ENCODE assay signal across 23 cellular contexts in genomic region chr5:135221187-135221473, GRCh38.
DNase-seq lines count a peak whose midpoint lies in the region; ATAC-seq and TF ChIP-seq lines count a peak whose summit lies in the region.
"Had no signal": no experiment of that assay in that cellular context is flagged by ENCODE, and none has a peak within 500 bp of the region (broad histone marks: within the 10 kb centered on the region; RNA-seq: fewer than 3 reads in every experiment).

No MANE protein-coding gene starts in this region.

- H4K91ac ChIP-seq in IMR-90 (ENCODE audit: insufficient read depth, low read depth, low read length) = no peak overlapping the region

- H2AK5ac ChIP-seq in IMR-90 (ENCODE audit: low read depth, low read length) = peak overlapping the region; percentile 62; the same call in 1 of the 2 replicates

- H3K9me1 ChIP-seq in IMR-90 (ENCODE audit: insufficient read depth, low read length) = peaks cover 7% of the 10 kb centered on the region; the same call in 1 of the 2 replicates

- POLR2A ChIA-PET in IMR-90 (lab: Charles Lee; ENCODE audit: unreplicated experiment) = no interaction called here

- H3K4me3 ChIP-seq in IMR-90 (ENCODE audit: insufficient read depth, low read depth, low read length) = no peak overlapping the region
- H3K4me3 ChIP-seq in suprapubic skin = no peak overlapping the region
- H3K4me3 ChIP-seq: ascending aorta, thoracic aorta had no signal

- H2BK20ac ChIP-seq in IMR-90 (ENCODE audit: low read depth, low read length) = no peak overlapping the region

- no peak for ATAC-seq in IMR-90 (ENCODE audit: low read depth)
- ATAC-seq in left lobe of liver = no peak
- no peak for ATAC-seq in HG03520 (IDR thresholded peaks at IDR 0.05; ENCODE audit: unreplicated experiment)
- no peak for ATAC-seq in omental fat pad (ENCODE audit: low FRiP score)
- ATAC-seq: stimulated activated naive B cell treated with anti-CD40 and anti-IgM and Interleukin-4, amounts not matched to agents 10 μg/mL and 1 μg/mL and 100 μg/mL, for 72 hours; WTC11 had no signal

- no peak overlapping the region for H3K4ac ChIP-seq in IMR-90 (ENCODE audit: low read depth, low read length)

- H2BK15ac ChIP-seq in IMR-90 (ENCODE audit: low read depth, low read length) = peak overlapping the region; percentile 64; the same call in 1 of the 3 replicates

- H3K14ac ChIP-seq in IMR-90 (replicated peaks; ENCODE audit: low read depth, low read length) = no peak overlapping the region

- no peak overlapping the region for H2AK9ac ChIP-seq in IMR-90 (replicated peaks; ENCODE audit: low read depth, low read length, poor library complexity)

- TF ChIP-seq CTCF in IMR-90 (conservative IDR thresholded peaks at IDR 0.05; ENCODE audit: low read depth, low read length) (no peak), suprapubic skin (IDR thresholded peaks at IDR 0.05) (no peak), omental fat pad (IDR thresholded peaks at IDR 0.05) (no peak)

- no peak overlapping the region for H2AFZ ChIP-seq in IMR-90 (replicated peaks; ENCODE audit: low read length, poor library complexity)

- CTCF ChIA-PET in IMR-90 (lab: Yijun Ruan, JAX) = interaction anchor here (0.6 kb wide), 1 partner anchor 186 kb away, joined by 3 read pairs; no protein-coding TSS in a partner anchor

- H3K23ac ChIP-seq in IMR-90 (ENCODE audit: low read depth, low read length) = no peak overlapping the region

- H3K27ac ChIP-seq in IMR-90 (ENCODE audit: insufficient read depth, low read length) (no peak overlapping the region), suprapubic skin (no peak overlapping the region)
- H3K27ac ChIP-seq: ascending aorta, neutrophil, thoracic aorta had no signal

- H4K5ac ChIP-seq in IMR-90 (ENCODE audit: low read depth, low read length) = no peak overlapping the region

- no peak for TF ChIP-seq EP300 in suprapubic skin (IDR thresholded peaks at IDR 0.05)

- no peak overlapping the region for H3K18ac ChIP-seq in IMR-90 (ENCODE audit: low read depth, low read length)

- no peaks in the 10 kb centered on the region for H4K20me1 ChIP-seq in IMR-90 (ENCODE audit: insufficient read depth, low read length)

- no peak overlapping the region for H3K4me2 ChIP-seq in IMR-90 (ENCODE audit: low read depth, low read length)

- 100% methylated on average over 2 of the region's 3 CpGs; no CpG with 5 or more reads in 1 of the 2 experiments for WGBS in IMR-90 (ENCODE audit: extremely low coverage in 2 of 2, insufficient read length in 1 of 2), 2 experiments
- WGBS in suprapubic skin = 67% methylated on average over 3 of the region's 3 CpGs

- no peak overlapping the region for H3K9ac ChIP-seq in IMR-90 (ENCODE audit: low read depth, low read length)

- BruUV-seq in IMR-90 (replicated peaks; lab: Mats Ljungman, UMichigan) = no TSS peak

- in situ Hi-C loops in IMR-90 (cut with MboI; ENCODE audit: low sequenced_read_pairs) = no loop called here

- H3K9me3 ChIP-seq in IMR-90 (ENCODE audit: control insufficient read depth, insufficient read depth, low read length) = no peaks in the 10 kb centered on the region
- H3K9me3 ChIP-seq in suprapubic skin = no peaks in the 10 kb centered on the region
- H3K9me3 ChIP-seq: ascending aorta, neutrophil, thoracic aorta had no signal

- H3K36me3 ChIP-seq in IMR-90 (ENCODE audit: control insufficient read depth, insufficient read depth, low read length) (no peaks in the 10 kb centered on the region), suprapubic skin (no peaks in the 10 kb centered on the region)
- H3K36me3 ChIP-seq: ascending aorta, neutrophil, thoracic aorta had no signal

- dilution Hi-C loops in IMR-90 (cut with HindIII; ENCODE audit: low sequenced_read_pairs, unreplicated experiment) = no loop called here

- intact Hi-C loops in IMR-90 (cut with micrococcal nuclease) = no loop called here

- no peak overlapping the region for H4K8ac ChIP-seq in IMR-90 (ENCODE audit: low read depth in 2 of 2, low read length in 2 of 2)

- H3K56ac ChIP-seq in IMR-90 (ENCODE audit: extremely low read depth, insufficient read depth, low read length) = no peak overlapping the region

- DNase-seq in IMR-90 (no peak), left lobe of liver (ENCODE audit: low spot score) (peak; percentile 4), suprapubic skin (ENCODE audit: low spot score in 2 of 2) (peak; percentile 40 to 60), omental fat pad (ENCODE audit: low spot score) (no peak)
- DNase-seq in activated CD8-positive, alpha-beta memory T cell treated with anti-CD3 and anti-CD28 coated beads, Interleukin-2, amount 50 U/mL, for 48 hours = peak; percentile 10
- DNase-seq in activated CD4-positive, CD25-positive, alpha-beta regulatory T cell (lab: John Stamatoyannopoulos, UW) = no peak
- DNase-seq: activated CD4-positive, alpha-beta T cell treated with anti-CD3 and anti-CD28 coated beads, Interleukin-2, amount 50 U/mL, for 4 hours; activated naive CD4-positive, alpha-beta T cell; activated T-cell treated with anti-CD3 and anti-CD28 coated beads, Interleukin-2, amount 50 U/mL, for 1 hour; CD4-positive, alpha-beta memory T cell; DMS 273 treated with DMSO at 0.1 percent for 48 hours; KBM-7; kidney; MM.1S; NCI-H1417 treated with DMSO at 0.1 percent for 48 hours; NCI-H2081 treated with DMSO at 0.1 percent for 48 hours; stimulated activated CD4-positive, alpha-beta T cell treated with anti-CD3 and anti-CD28 coated beads, Interleukin-4, amount 100 ng/mL, for 24 hours; stimulated activated naive B cell treated with anti-CD40 and anti-IgM and Interleukin-4, amounts not matched to agents 10 μg/mL and 1 μg/mL and 100 μg/mL, for 72 hours had no signal

- TF ChIP-seq POLR2A in IMR-90 (IDR thresholded peaks at IDR 0.05; ENCODE audit: low read depth, low read length) (no peak), suprapubic skin (IDR thresholded peaks at IDR 0.05) (no peak)

- H3K27me3 ChIP-seq in IMR-90 (ENCODE audit: control insufficient read depth, insufficient read depth, low read length) (peaks cover 5% of the 10 kb centered on the region; the same call in 1 of the 2 replicates), suprapubic skin (no peaks in the 10 kb centered on the region)
- H3K27me3 ChIP-seq: ascending aorta, neutrophil had no signal

- H3K79me1 ChIP-seq in IMR-90 (ENCODE audit: low read depth in 1 of 2, low read length in 2 of 2) = peaks cover 0 to 4% of the 10 kb centered on the region in 2 experiments; a peak in 1 of 4 replicates

- no peak for TF ChIP-seq RAD21 in IMR-90 (IDR thresholded peaks at IDR 0.05; ENCODE audit: low read length)

- H2BK5ac ChIP-seq in IMR-90 (ENCODE audit: low read depth, low read length, poor library complexity, severe bottlenecking) = no peak overlapping the region

- no peak overlapping the region for H2BK120ac ChIP-seq in IMR-90 (ENCODE audit: low read depth, low read length)

- H3K4me1 ChIP-seq in IMR-90 (ENCODE audit: control insufficient read depth, insufficient read depth, low read length) (peaks cover 2% of the 10 kb centered on the region; the same call in 1 of the 2 replicates), suprapubic skin (peaks cover 14% of the 10 kb centered on the region)

TF ChIP-seq in IMR-90, 13 proteins besides CTCF, POLR2A, EP300 and RAD21:
- no peak for TF ChIP-seq USF2 (IDR thresholded peaks at IDR 0.05; ENCODE audit: low read depth, low read length)
- TF ChIP-seq MAFK (IDR thresholded peaks at IDR 0.05; ENCODE audit: low read depth, low read length) = no peak
- no peak for TF ChIP-seq CEBPB (IDR thresholded peaks at IDR 0.05; ENCODE audit: low read depth, low read length)
- TF ChIP-seq MXI1 (IDR thresholded peaks at IDR 0.05; ENCODE audit: borderline replicate concordance, low read depth, low read length) = no peak
- no peak for TF ChIP-seq ELK1 (IDR thresholded peaks at IDR 0.05; ENCODE audit: borderline replicate concordance, low read depth, low read length)
- TF ChIP-seq RCOR1 (IDR thresholded peaks at IDR 0.05; ENCODE audit: insufficient replicate concordance, low read length) = no peak
- TF ChIP-seq BHLHE40 (IDR thresholded peaks at IDR 0.05; ENCODE audit: low read depth, low read length) = no peak
- TF ChIP-seq NFE2L2 (IDR thresholded peaks at IDR 0.05; ENCODE audit: low read depth, low read length) = no peak
- no peak for TF ChIP-seq MAZ (IDR thresholded peaks at IDR 0.05; ENCODE audit: borderline replicate concordance, low read depth, low read length)
- no peak for TF ChIP-seq RFX5 (IDR thresholded peaks at IDR 0.05; ENCODE audit: low read depth, low read length)
- TF ChIP-seq FOS (IDR thresholded peaks at IDR 0.05; ENCODE audit: low read depth, low read length) = no peak
TF ChIP-seq in IMR-90: peak in this region for 0.

Comparison
In these comparisons a context has a peak if more than half of its experiments do, and no peak if none do; other contexts are left out.
1. DNase-seq: peak in activated CD8-positive, alpha-beta memory T cell treated with anti-CD3 and anti-CD28 coated beads, Interleukin-2, amount 50 U/mL, for 48 hours (single experiment), left lobe of liver (single experiment) and suprapubic skin (2 of 2); none in IMR-90 (single experiment), activated CD4-positive, CD25-positive, alpha-beta regulatory T cell (0 of 4) and omental fat pad (single experiment).